ENCODE assay signal across 1 cellular context in genomic region chr2:96477458-96477857, GRCh38.
TF ChIP-seq lines count a peak whose summit lies in the region.

No MANE protein-coding gene starts in this region.

TF ChIP-seq in K562, 482 proteins besides CTCF, POLR2A, EP300 and RAD21 (continued from another document):
- TF ChIP-seq TAL1 (IDR thresholded peaks at IDR 0.05) (no peak), DACH1 (IDR thresholded peaks at IDR 0.05; ENCODE audit: partially characterized antibody) (peak; percentile 94), MXD1 (CRISPR knock-in tag; IDR thresholded peaks at IDR 0.05; ENCODE audit: borderline replicate concordance, poor library complexity, severe bottlenecking) (no peak)
